ENCODE assay signal across 16 cellular contexts in genomic region chrX:129798888-129799287, GRCh38. TPM values are rescaled to one million over a fixed set of nuclear protein-coding genes. Genes with fewer than 3 reads are reported as not detected.
A peak's percentile ranks its signal among the peaks of the same experiment; 100 is the strongest.
DNase-seq lines count a peak whose midpoint lies in the region; ATAC-seq and TF ChIP-seq lines count a peak whose summit lies in the region.
"Had no signal": no experiment of that assay in that cellular context is flagged by ENCODE, and none has a peak within 500 bp of the region (broad histone marks: within the 10 kb centered on the region; RNA-seq: fewer than 3 reads in every experiment).

No MANE protein-coding gene starts in this region.

- H3K36me3 ChIP-seq in KOPT-K1 (ENCODE audit: insufficient read depth, low read length): peaks cover 47% of the 10 kb centered on the region

- no peaks in the 10 kb centered on the region for H3K9me3 ChIP-seq in KOPT-K1 (ENCODE audit: insufficient read depth, low read length, poor library complexity, severe bottlenecking)
- H3K9me3 ChIP-seq: body of pancreas had no signal

- H3K4me1 Mint-ChIP-seq in activated T-helper 17 cell treated with anti-CD3 and anti-CD28 coated beads, Interleukin-2, amount 50 U/mL, for 72 hours: peaks cover 7% of the 10 kb centered on the region
- H3K4me1 Mint-ChIP-seq in natural killer cell: peaks cover 21 to 22% of the 10 kb centered on the region in 2 donors
- H3K4me1 Mint-ChIP-seq: endodermal cell had no signal

- peak overlapping the region; percentile 82 for H3K27ac Mint-ChIP-seq in activated T-helper 17 cell treated with anti-CD3 and anti-CD28 coated beads, Interleukin-2, amount 50 U/mL, for 72 hours
- H3K27ac Mint-ChIP-seq in natural killer cell: peak overlapping the region; percentile 52 to 77
- H3K27ac Mint-ChIP-seq: endodermal cell had no signal

- intact Hi-C loops in natural killer cell (cut with micrococcal nuclease): no loop called here

- peak; percentile 72 for DNase-seq in CD1c-positive myeloid dendritic cell (ENCODE audit: extremely low spot score)
- DNase-seq in natural killer cell: no peak
- DNase-seq in GM19240 (ENCODE audit: insufficient read length, low spot score): no peak
- no peak for DNase-seq in epidermal melanocyte (ENCODE audit: insufficient read length, low spot score)
- DNase-seq in Ammon's horn (ENCODE audit: low spot score): no peak
- DNase-seq: body of pancreas, endodermal cell, islet precursor cell, NCI-H1105 treated with DMSO at 0.1 percent for 48 hours had no signal

- H3K27ac ChIP-seq in KOPT-K1 (ENCODE audit: low read depth, low read length, poor library complexity, severe bottlenecking): peak overlapping the region; percentile 41
- H3K27ac ChIP-seq: body of pancreas had no signal

- H3K36me3 Mint-ChIP-seq in activated T-helper 17 cell treated with anti-CD3 and anti-CD28 coated beads, Interleukin-2, amount 50 U/mL, for 72 hours (ENCODE audit: low read depth): peaks cover 66% of the 10 kb centered on the region
- H3K36me3 Mint-ChIP-seq in natural killer cell: no peaks in the 10 kb centered on the region

- no peaks in the 10 kb centered on the region for H3K9me3 Mint-ChIP-seq in activated T-helper 17 cell treated with anti-CD3 and anti-CD28 coated beads, Interleukin-2, amount 50 U/mL, for 72 hours
- H3K9me3 Mint-ChIP-seq in natural killer cell: no peaks in the 10 kb centered on the region

- ATAC-seq in activated T-helper 17 cell treated with anti-CD3 and anti-CD28 coated beads, Interleukin-2, amount 50 U/mL, for 72 hours (replicated peaks): peak; percentile 96
- ATAC-seq in natural killer cell (peak in 2 of 3 donors; percentile 14 to 41), GM19395 (IDR thresholded peaks at IDR 0.05; ENCODE audit: unreplicated experiment) (no peak)
- ATAC-seq: body of pancreas, HepG2, Panc1 had no signal

- TF ChIP-seq CTCF in natural killer cell (IDR thresholded peaks at IDR 0.05): no peak

- H3K4me3 Mint-ChIP-seq in activated T-helper 17 cell treated with anti-CD3 and anti-CD28 coated beads, Interleukin-2, amount 50 U/mL, for 72 hours: peak overlapping the region; percentile 69
- no peak overlapping the region for H3K4me3 Mint-ChIP-seq in natural killer cell
- H3K4me3 Mint-ChIP-seq: endodermal cell had no signal

- no peaks in the 10 kb centered on the region for H3K27me3 Mint-ChIP-seq in activated T-helper 17 cell treated with anti-CD3 and anti-CD28 coated beads, Interleukin-2, amount 50 U/mL, for 72 hours
- no peaks in the 10 kb centered on the region for H3K27me3 Mint-ChIP-seq in natural killer cell (ENCODE audit: low read depth in 2 of 2)

RNA-seq across cellular contexts. Expression of gene SASH3, which starts 19.1 kb away (rescaled TPM):
- 100 to 1,000 TPM; 103 to 191 TPM for total RNA-seq in activated T-helper 17 cell treated with anti-CD3 and anti-CD28 coated beads, Interleukin-2, amount 50 U/mL, for 72 hours
- 100 to 1,000 TPM; 356 to 403 (median 392) TPM for total RNA-seq in natural killer cell
- total RNA-seq: Daoy, endodermal cell, glomerular endothelial cell, HepG2 had no signal

RNA-seq across cellular contexts. Expression of gene ZDHHC9, which starts 44.8 kb away (rescaled TPM):
- 10 to 100 TPM; 16.4 to 19.8 TPM for total RNA-seq in activated T-helper 17 cell treated with anti-CD3 and anti-CD28 coated beads, Interleukin-2, amount 50 U/mL, for 72 hours
- total RNA-seq in natural killer cell: 1 to 10 TPM; 1.0 to 3.0 (median 2.1) TPM

Comparison
In these comparisons a context has a peak if more than half of its experiments do, and no peak if none do; other contexts are left out.
1. RNA of gene ZDHHC9, which starts 44.8 kb away (total RNA-seq): 16.4 to 19.8 TPM in activated T-helper 17 cell treated with anti-CD3 and anti-CD28 coated beads, Interleukin-2, amount 50 U/mL, for 72 hours; 1.0 to 3.0 TPM in natural killer cell; every median in the first group is over 4 times any median in the second.